22 cellular contexts compared by ENCODE assay signal in genomic region chr1:89288051-89288340, GRCh38. TPM values are rescaled to one million over a fixed set of nuclear protein-coding genes. Genes with fewer than 3 reads are reported as not detected.
DNase-seq lines count a peak whose midpoint lies in the region; ATAC-seq and TF ChIP-seq lines count a peak whose summit lies in the region.
"Had no signal": no experiment of that assay in that cellular context is flagged by ENCODE, and none has a peak within 500 bp of the region (broad histone marks: within the 10 kb centered on the region; RNA-seq: fewer than 3 reads in every experiment).

No MANE protein-coding gene starts in this region.

- H3K4me1 Mint-ChIP-seq in activated CD4-positive, alpha-beta T cell treated with anti-CD3 and anti-CD28 coated beads, Interleukin-2, amount 10 ng/mL, durations not matched to agents 7 days and 5 days, result peaks cover 84% of the 10 kb centered on the region
- peaks cover 54% of the 10 kb centered on the region for H3K4me1 Mint-ChIP-seq in CD8-positive, alpha-beta T cell (ENCODE audit: low read depth)
- H3K4me1 Mint-ChIP-seq in activated T-helper 17 cell treated with anti-CD3 and anti-CD28 coated beads, Interleukin-2, amount 50 U/mL, for 72 hours, result peaks cover 54% of the 10 kb centered on the region
- peaks cover 15% of the 10 kb centered on the region for H3K4me1 Mint-ChIP-seq in memory B cell
- H3K4me1 Mint-ChIP-seq: neural progenitor cell had no signal

- POLR2A ChIA-PET in activated CD4-positive, alpha-beta T cell treated with anti-CD3 and anti-CD28 coated beads, Interleukin-2, amount 10 ng/mL, durations not matched to agents 7 days and 5 days (lab: Charles Lee), result interaction anchor here (1.5 kb wide), 1 partner anchor 15 kb away, joined by 8 read pairs; the partner anchor contains the start of gene GBP5
- POLR2A ChIA-PET in CD8-positive, alpha-beta T cell (lab: Charles Lee), result interaction anchor here (4.7 kb wide), 1 partner anchor 15 kb away, joined by 50 read pairs; the partner anchor contains the start of gene GBP5

- CTCF ChIA-PET in activated CD4-positive, alpha-beta T cell treated with anti-CD3 and anti-CD28 coated beads, Interleukin-2, amount 10 ng/mL, durations not matched to agents 7 days and 5 days (lab: Charles Lee), result interaction anchor here (2.6 kb wide), 1 partner anchor 12 kb away, joined by 13 read pairs; no protein-coding TSS in a partner anchor
- CTCF ChIA-PET in CD8-positive, alpha-beta T cell (lab: Charles Lee), result interaction anchor here (4.2 kb wide), 1 partner anchor 70 kb away, joined by 20 read pairs; no protein-coding TSS in a partner anchor

- peaks cover 68% of the 10 kb centered on the region for H3K36me3 Mint-ChIP-seq in activated CD4-positive, alpha-beta T cell treated with anti-CD3 and anti-CD28 coated beads, Interleukin-2, amount 10 ng/mL, durations not matched to agents 7 days and 5 days (ENCODE audit: low read depth)
- no peaks in the 10 kb centered on the region for H3K36me3 Mint-ChIP-seq in CD8-positive, alpha-beta T cell
- no peaks in the 10 kb centered on the region for H3K36me3 Mint-ChIP-seq in activated T-helper 17 cell treated with anti-CD3 and anti-CD28 coated beads, Interleukin-2, amount 50 U/mL, for 72 hours (ENCODE audit: low read depth)
- peaks cover 9% of the 10 kb centered on the region for H3K36me3 Mint-ChIP-seq in memory B cell
- H3K36me3 Mint-ChIP-seq: neural progenitor cell had no signal

- no peak for DNase-seq in activated CD4-positive, alpha-beta T cell treated with anti-CD3 and anti-CD28 coated beads, Interleukin-2, amount 10 ng/mL, durations not matched to agents 7 days and 5 days
- no peak for DNase-seq in activated CD4-positive, alpha-beta T cell treated with anti-CD3 and anti-CD28 coated beads for 48 hours
- no peak for DNase-seq in CD8-positive, alpha-beta T cell
- DNase-seq in memory B cell (ENCODE audit: low spot score in 2 of 2) (no peak), NCI-H2081 (lab: John Stamatoyannopoulos, UW) (no peak)
- DNase-seq in effector CD8-positive, alpha-beta T cell (lab: John Stamatoyannopoulos, UW), result no peak
- DNase-seq: effector CD4-positive, alpha-beta T cell; hypothalamus; NCI-H1417; NCI-H510A treated with DMSO at 0.1 percent for 48 hours; NK-92 treated with Interleukin-12 subunit alpha and Interleukin-12 subunit beta, amount 100 ng/mL, for 24 hours; sigmoid colon had no signal

- no peak overlapping the region for H3K27ac ChIP-seq in CD8-positive, alpha-beta T cell (ENCODE audit: low read depth, low read length)
- H3K27ac ChIP-seq: BLaER1, esophagus muscularis mucosa, neural progenitor cell, suprapubic skin had no signal

- H3K4me3 ChIP-seq in CD8-positive, alpha-beta T cell (ENCODE audit: low read depth, low read length), result no peak overlapping the region
- H3K4me3 ChIP-seq: BLaER1, esophagus muscularis mucosa, neural progenitor cell, sigmoid colon, suprapubic skin had no signal

- peaks cover 46% of the 10 kb centered on the region for H3K4me1 ChIP-seq in CD8-positive, alpha-beta T cell (ENCODE audit: insufficient read depth, low read length)
- H3K4me1 ChIP-seq: neural progenitor cell had no signal

- H3K9me3 ChIP-seq in CD8-positive, alpha-beta T cell (ENCODE audit: low read length), result peaks cover 5% of the 10 kb centered on the region
- H3K9me3 ChIP-seq: esophagus muscularis mucosa, sigmoid colon, suprapubic skin had no signal

- no peak for ATAC-seq in CD8-positive, alpha-beta T cell
- ATAC-seq in activated T-helper 17 cell treated with anti-CD3 and anti-CD28 coated beads, Interleukin-2, amount 50 U/mL, for 72 hours (replicated peaks), result peak; percentile 54
- ATAC-seq in memory B cell (ENCODE audit: low read depth), result no peak
- ATAC-seq in HG02884 (IDR thresholded peaks at IDR 0.05; ENCODE audit: unreplicated experiment), result no peak
- ATAC-seq: Panc1 had no signal

- H3K27me3 Mint-ChIP-seq in activated CD4-positive, alpha-beta T cell treated with anti-CD3 and anti-CD28 coated beads, Interleukin-2, amount 10 ng/mL, durations not matched to agents 7 days and 5 days, result no peaks in the 10 kb centered on the region
- H3K27me3 Mint-ChIP-seq in CD8-positive, alpha-beta T cell (ENCODE audit: low read depth), result no peaks in the 10 kb centered on the region
- no peaks in the 10 kb centered on the region for H3K27me3 Mint-ChIP-seq in activated T-helper 17 cell treated with anti-CD3 and anti-CD28 coated beads, Interleukin-2, amount 50 U/mL, for 72 hours
- no peaks in the 10 kb centered on the region for H3K27me3 Mint-ChIP-seq in memory B cell

- intact Hi-C loops in CD8-positive, alpha-beta T cell (cut with DNase I, micrococcal nuclease), result loop anchor here in 1 of 2 experiments (5.0 kb wide), 1 partner anchor 91 kb away; the partner anchor contains the start of gene GBP4

- no peaks in the 10 kb centered on the region for H3K27me3 ChIP-seq in CD8-positive, alpha-beta T cell (ENCODE audit: insufficient read depth, low read length)
- H3K27me3 ChIP-seq: BLaER1, esophagus muscularis mucosa, neural progenitor cell, sigmoid colon, suprapubic skin had no signal

- H3K9me3 Mint-ChIP-seq in activated CD4-positive, alpha-beta T cell treated with anti-CD3 and anti-CD28 coated beads, Interleukin-2, amount 10 ng/mL, durations not matched to agents 7 days and 5 days, result peaks cover 50% of the 10 kb centered on the region
- peaks cover 10% of the 10 kb centered on the region for H3K9me3 Mint-ChIP-seq in CD8-positive, alpha-beta T cell
- peaks cover 11% of the 10 kb centered on the region for H3K9me3 Mint-ChIP-seq in activated T-helper 17 cell treated with anti-CD3 and anti-CD28 coated beads, Interleukin-2, amount 50 U/mL, for 72 hours
- peaks cover 1% of the 10 kb centered on the region for H3K9me3 Mint-ChIP-seq in memory B cell

- peak overlapping the region; percentile 95 for H3K27ac Mint-ChIP-seq in activated CD4-positive, alpha-beta T cell treated with anti-CD3 and anti-CD28 coated beads, Interleukin-2, amount 10 ng/mL, durations not matched to agents 7 days and 5 days
- peak overlapping the region; percentile 90 for H3K27ac Mint-ChIP-seq in CD8-positive, alpha-beta T cell
- peak overlapping the region; percentile 86 for H3K27ac Mint-ChIP-seq in activated T-helper 17 cell treated with anti-CD3 and anti-CD28 coated beads, Interleukin-2, amount 50 U/mL, for 72 hours
- H3K27ac Mint-ChIP-seq in memory B cell, result peak overlapping the region; percentile 42
- H3K27ac Mint-ChIP-seq: neural progenitor cell had no signal

- H3K4me3 Mint-ChIP-seq in activated CD4-positive, alpha-beta T cell treated with anti-CD3 and anti-CD28 coated beads, Interleukin-2, amount 10 ng/mL, durations not matched to agents 7 days and 5 days, result no peak overlapping the region
- peak overlapping the region; percentile 19 for H3K4me3 Mint-ChIP-seq in CD8-positive, alpha-beta T cell
- H3K4me3 Mint-ChIP-seq in activated T-helper 17 cell treated with anti-CD3 and anti-CD28 coated beads, Interleukin-2, amount 50 U/mL, for 72 hours, result peak overlapping the region; percentile 79
- H3K4me3 Mint-ChIP-seq in memory B cell, result no peak overlapping the region
- H3K4me3 Mint-ChIP-seq: neural progenitor cell had no signal

- H3K36me3 ChIP-seq in CD8-positive, alpha-beta T cell (ENCODE audit: insufficient read depth, low read length), result no peaks in the 10 kb centered on the region
- H3K36me3 ChIP-seq: BLaER1, esophagus muscularis mucosa, neural progenitor cell, sigmoid colon, suprapubic skin had no signal

- TF ChIP-seq CTCF in CD8-positive, alpha-beta T cell (IDR thresholded peaks at IDR 0.05), result no peak

RNA-seq across cellular contexts. Expression of gene GBP5, which starts 15.3 kb away (rescaled TPM):
- total RNA-seq in activated CD4-positive, alpha-beta T cell treated with anti-CD3 and anti-CD28 coated beads, Interleukin-2, amount 10 ng/mL, durations not matched to agents 7 days and 5 days, result 100 to 1,000 TPM; 370 to 405 TPM
- total RNA-seq in CD8-positive, alpha-beta T cell, result 100 to 1,000 TPM; 114 to 125 TPM
- 100 to 1,000 TPM; 135 to 157 TPM for total RNA-seq in activated T-helper 17 cell treated with anti-CD3 and anti-CD28 coated beads, Interleukin-2, amount 50 U/mL, for 72 hours
- total RNA-seq: A673, cerebellum, MCF 10A had no signal

Comparison
In these comparisons a context has a peak if more than half of its experiments do, and no peak if none do; other contexts are left out.
1. H3K27ac Mint-ChIP-seq: peak in every context shown above with its lines; median percentile 95 in activated CD4-positive, alpha-beta T cell treated with anti-CD3 and anti-CD28 coated beads, Interleukin-2, amount 10 ng/mL, durations not matched to agents 7 days and 5 days; 90 in CD8-positive, alpha-beta T cell; 86 in activated T-helper 17 cell treated with anti-CD3 and anti-CD28 coated beads, Interleukin-2, amount 50 U/mL, for 72 hours; 42 in memory B cell.
2. H3K4me3 Mint-ChIP-seq: peak in CD8-positive, alpha-beta T cell (single experiment) and activated T-helper 17 cell treated with anti-CD3 and anti-CD28 coated beads, Interleukin-2, amount 50 U/mL, for 72 hours (single experiment); none in activated CD4-positive, alpha-beta T cell treated with anti-CD3 and anti-CD28 coated beads, Interleukin-2, amount 10 ng/mL, durations not matched to agents 7 days and 5 days (single experiment) and memory B cell (single experiment).